20 cellular contexts compared by ENCODE assay signal in the genomic region with DNA sequence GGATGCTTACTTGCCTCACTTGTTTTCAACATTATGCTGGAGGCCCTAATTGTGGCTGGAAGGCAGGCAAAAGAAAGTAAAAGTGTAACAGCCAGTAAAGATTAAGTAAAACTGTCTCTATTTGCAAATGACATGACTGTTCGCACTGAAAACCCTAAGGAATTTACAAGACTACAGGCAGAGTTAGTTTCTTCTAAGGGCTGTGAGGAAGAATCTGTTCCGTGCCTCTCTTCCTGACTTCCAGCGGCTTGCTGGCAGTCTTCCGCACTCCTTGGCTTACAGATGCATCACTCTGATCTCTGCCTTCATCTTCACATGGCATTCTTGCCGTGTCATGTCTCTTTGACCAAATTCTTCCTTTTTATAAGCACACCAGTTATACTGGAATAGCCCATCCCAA.
DNase-seq lines count a peak whose midpoint lies in the region; ATAC-seq, FAIRE-seq and TF ChIP-seq lines count a peak whose summit lies in the region.
"Had no signal": no experiment of that assay in that cellular context is flagged by ENCODE, and none has a peak within 500 bp of the region (broad histone marks: within the 10 kb centered on the region; RNA-seq: fewer than 3 reads in every experiment).

No MANE protein-coding gene starts in this region.

- H3K9ac ChIP-seq in HUES48 (ENCODE audit: low read depth, low read length) (peak overlapping the region; percentile 23; the same call in 1 of the 2 replicates), keratinocyte (ENCODE audit: control insufficient read depth, extremely low read depth, insufficient read depth, low read length) (no peak overlapping the region)

- H3K27ac Mint-ChIP-seq in endothelial cell (ENCODE audit: unreplicated experiment): peak overlapping the region; percentile 21
- H3K27ac Mint-ChIP-seq: CD4-positive, CD25-positive, alpha-beta regulatory T cell; HFFc6 had no signal

- WGBS in aorta, 2 donors: 87 to 97% methylated on average over 5 of the region's 5 CpGs

- peak; percentile 75 for FAIRE-seq in keratinocyte (lab: Jason Lieb, UNC)
- FAIRE-seq: GM12878, HTR-8/SVneo had no signal

- dilution Hi-C loops in keratinocyte (cut with MboI; ENCODE audit: extremely low pct_ligation_motif_present, low sequenced_read_pairs): no loop called here

- H3K36me3 ChIP-seq in HUES48 (ENCODE audit: control insufficient read depth, insufficient read depth, low read length) (no peaks in the 10 kb centered on the region), keratinocyte (ENCODE audit: control insufficient read depth in 2 of 2, extremely low read depth in 1 of 2, insufficient read depth in 2 of 2, low read length in 2 of 2) (peaks cover 0 to 2% of the 10 kb centered on the region in 2 experiments), aorta (ENCODE audit: control insufficient read depth in 1 of 2, insufficient read depth in 2 of 2, low read length in 1 of 2) (no peaks in the 10 kb centered on the region)
- H3K36me3 ChIP-seq: Peyer's patch had no signal

- no peak for ATAC-seq in aorta (ENCODE audit: low FRiP score)
- ATAC-seq: GM12878, SK-N-SH treated with all-trans-retinoic acid at 6 μM for 48 hours had no signal

- no peak overlapping the region for H3K4me2 ChIP-seq in keratinocyte (ENCODE audit: control insufficient read depth, extremely low read depth, insufficient read depth, low read depth, low read length)

- DNase-seq in AG20443 (ENCODE audit: low spot score): peak; percentile 19
- peak; percentile 6 for DNase-seq in endothelial cell (ENCODE audit: low spot score)
- no peak for DNase-seq in keratinocyte (ENCODE audit: low read depth, low spot score)
- DNase-seq in T-helper 9 cell: no peak
- no peak for DNase-seq in aorta
- DNase-seq in cerebellum (ENCODE audit: low spot score): no peak
- no peak for DNase-seq in NCI-H446 (lab: John Stamatoyannopoulos, UW)
- DNase-seq: CD4-positive, CD25-positive, alpha-beta regulatory T cell; HFFc6; Karpas-422; NCI-H1105 treated with DMSO at 0.1 percent for 48 hours; NCI-H1694; NCI-H2081 treated with DMSO at 0.1 percent for 48 hours; NCI-H2171 treated with DMSO at 0.1 percent for 48 hours; NCI-H526; Peyer's patch had no signal

- 0 out of 2 replicates have a peak overlapping the region, but pooled peaks have one; percentile 17 for H3K4me3 ChIP-seq in HUES48 (ENCODE audit: low read depth, low read length)
- no peak overlapping the region for H3K4me3 ChIP-seq in keratinocyte (ENCODE audit: control insufficient read depth in 2 of 3, extremely low read depth in 1 of 3, insufficient read depth in 2 of 3, low read depth in 1 of 3, low read length in 3 of 3)
- no peak overlapping the region for H3K4me3 ChIP-seq in aorta (ENCODE audit: low read length in 2 of 2)
- H3K4me3 ChIP-seq: GM12878, Peyer's patch had no signal

- no peaks in the 10 kb centered on the region for H3K36me3 Mint-ChIP-seq in endothelial cell (ENCODE audit: low read depth, unreplicated experiment)

- H3K27me3 ChIP-seq in HUES48 (ENCODE audit: control insufficient read depth, insufficient read depth, low read length) (no peaks in the 10 kb centered on the region), keratinocyte (ENCODE audit: control insufficient read depth, extremely low read depth, insufficient read depth, low read length) (no peaks in the 10 kb centered on the region), aorta (ENCODE audit: control insufficient read depth in 1 of 2, insufficient read depth in 2 of 2, low read length in 1 of 2) (no peaks in the 10 kb centered on the region)
- H3K27me3 ChIP-seq: Peyer's patch had no signal

- no peaks in the 10 kb centered on the region for H3K9me3 Mint-ChIP-seq in endothelial cell (ENCODE audit: unreplicated experiment)
- H3K9me3 Mint-ChIP-seq: HFFc6 had no signal

- H3K27me3 Mint-ChIP-seq in endothelial cell (ENCODE audit: unreplicated experiment): no peaks in the 10 kb centered on the region
- H3K27me3 Mint-ChIP-seq: CD4-positive, CD25-positive, alpha-beta regulatory T cell had no signal

- H3K9me1 ChIP-seq in keratinocyte (ENCODE audit: control insufficient read depth, extremely low read depth, insufficient read depth, low read length): no peaks in the 10 kb centered on the region

- H3K27ac ChIP-seq in HUES48 (ENCODE audit: low read depth, low read length) (peak overlapping the region; percentile 53), keratinocyte (ENCODE audit: control insufficient read depth, insufficient read depth, low read length) (no peak overlapping the region), aorta (ENCODE audit: low read depth in 1 of 2, low read length in 2 of 2) (no peak overlapping the region)
- H3K27ac ChIP-seq: Peyer's patch had no signal

- no peak overlapping the region for H3K4me3 Mint-ChIP-seq in endothelial cell (ENCODE audit: unreplicated experiment)
- H3K4me3 Mint-ChIP-seq: HFFc6 had no signal

- H3K9me3 ChIP-seq in HUES48 (ENCODE audit: control insufficient read depth, insufficient read depth, low read length) (no peaks in the 10 kb centered on the region), keratinocyte (ENCODE audit: control insufficient read depth, low read depth, low read length) (no peaks in the 10 kb centered on the region), aorta (ENCODE audit: control insufficient read depth, low read length) (no peaks in the 10 kb centered on the region)
- H3K9me3 ChIP-seq: Peyer's patch had no signal

- H3K4me1 Mint-ChIP-seq in endothelial cell (ENCODE audit: unreplicated experiment): peaks cover 9% of the 10 kb centered on the region

- H3K4me1 ChIP-seq in HUES48 (ENCODE audit: control insufficient read depth, insufficient read depth, low read length) (peaks cover 61% of the 10 kb centered on the region), keratinocyte (ENCODE audit: control insufficient read depth, extremely low read depth, insufficient read depth, low read length) (peaks cover 14% of the 10 kb centered on the region), aorta (ENCODE audit: control insufficient read depth in 1 of 2, insufficient read depth in 2 of 2, low read length in 2 of 2) (peaks cover 2 to 3% of the 10 kb centered on the region in 2 donors)
- H3K4me1 ChIP-seq: Peyer's patch had no signal

- peaks cover 99% of the 10 kb centered on the region for H3K79me2 ChIP-seq in keratinocyte (ENCODE audit: control insufficient read depth, insufficient read depth, low read length)

- intact Hi-C loops in aorta (cut with DNase I): no loop called here

- H2AFZ ChIP-seq in keratinocyte (ENCODE audit: control insufficient read depth, low read length): no peak overlapping the region

- TF ChIP-seq CTCF in endothelial cell (IDR thresholded peaks at IDR 0.05; ENCODE audit: unreplicated experiment) (no peak), keratinocyte (optimal IDR thresholded peaks at IDR 0.05 in 1 of 3, IDR thresholded peaks at IDR 0.05 in 1 of 3, conservative IDR thresholded peaks at IDR 0.05 in 1 of 3; ENCODE audit: extremely low read depth in 1 of 3, insufficient read depth in 2 of 3, low read length in 3 of 3) (no peak)

- H4K20me1 ChIP-seq in keratinocyte (ENCODE audit: control insufficient read depth, extremely low read depth, insufficient read depth, low read length): peaks cover 6% of the 10 kb centered on the region

Comparison
In these comparisons a context has a peak if more than half of its experiments do, and no peak if none do; other contexts are left out.
1. DNase-seq: peak in AG20443 (single experiment) and endothelial cell (single experiment); none in keratinocyte (single experiment), T-helper 9 cell (single experiment), aorta (0 of 2), cerebellum (single experiment) and NCI-H446 (0 of 2).